17 cellular contexts compared by ENCODE assay signal in the genomic region with DNA sequence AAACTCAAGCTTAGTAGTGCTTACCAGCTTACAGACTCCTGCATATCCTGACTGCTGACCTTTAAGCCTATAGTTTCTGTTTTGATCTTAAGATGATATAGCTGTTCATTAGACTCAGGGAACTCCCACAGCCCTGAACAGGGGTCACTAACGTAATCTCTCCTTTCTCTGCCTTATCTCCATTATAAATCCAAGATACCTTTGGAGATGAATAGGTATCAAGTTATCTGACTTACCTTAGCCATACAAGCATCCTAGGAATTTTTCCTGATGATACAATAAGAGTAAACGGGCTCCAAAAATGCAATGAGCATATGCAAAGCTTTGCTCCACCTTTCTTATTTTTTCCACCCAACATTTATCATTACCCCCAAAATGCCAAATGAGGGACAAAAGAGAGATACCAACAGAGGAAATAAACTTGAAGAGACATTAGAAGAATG.
A peak's percentile ranks its signal among the peaks of the same experiment; 100 is the strongest.
DNase-seq lines count a peak whose midpoint lies in the region; ATAC-seq, FAIRE-seq and TF ChIP-seq lines count a peak whose summit lies in the region.
"Had no signal": no experiment of that assay in that cellular context is flagged by ENCODE, and none has a peak within 500 bp of the region (broad histone marks: within the 10 kb centered on the region; RNA-seq: fewer than 3 reads in every experiment).

No MANE protein-coding gene starts in this region.

- no peaks in the 10 kb centered on the region for H3K36me3 ChIP-seq in RWPE2 (ENCODE audit: low read depth)
- no peaks in the 10 kb centered on the region for H3K36me3 ChIP-seq in small intestine (ENCODE audit: control insufficient read depth in 2 of 2, insufficient read depth in 2 of 2, low read length in 2 of 2)

- DNase-seq in activated CD4-positive, CD25-positive, alpha-beta regulatory T cell treated with anti-CD3 and anti-CD28 coated beads, Interleukin-2, amount 50 U/mL, for 72 hours: no peak
- DNase-seq in RWPE2 (ENCODE audit: low spot score) (no peak), small intestine (peak; percentile 72), NCI-H2107 treated with DMSO at 0.1 percent for 48 hours (lab: John Stamatoyannopoulos, UW; ENCODE audit: unreplicated experiment) (no peak), SKM-1 (lab: John Stamatoyannopoulos, UW; ENCODE audit: unreplicated experiment) (no peak), NCI-H69 (lab: John Stamatoyannopoulos, UW) (no peak)
- DNase-seq: activated CD4-positive, alpha-beta memory T cell treated with anti-CD3 and anti-CD28 coated beads, Interleukin-2, amount 10 ng/mL, durations not matched to agents 7 days and 5 days; DMS 273 treated with DMSO at 0.1 percent for 48 hours; foreskin melanocyte; NCI-H146; NCI-H2227 treated with DMSO at 0.1 percent for 48 hours; Right ventricle myocardium superior; stimulated activated CD8-positive, alpha-beta memory T cell treated with anti-CD3 and anti-CD28 coated beads, Interleukin-4, amount 100 ng/mL, for 48 hours; testis had no signal

- H3K9me3 ChIP-seq in RWPE2 (ENCODE audit: severe bottlenecking) (no peaks in the 10 kb centered on the region), small intestine (ENCODE audit: control insufficient read depth, low read depth) (no peaks in the 10 kb centered on the region)
- H3K9me3 ChIP-seq: testis had no signal

- peak; percentile 70 to 80 for ATAC-seq in activated CD4-positive, CD25-positive, alpha-beta regulatory T cell treated with anti-CD3 and anti-CD28 coated beads, Interleukin-2, amount 50 U/mL, for 24 hours
- ATAC-seq in GM21786 (IDR thresholded peaks at IDR 0.05; ENCODE audit: unreplicated experiment) (peak; percentile 56), RWPE2 (ENCODE audit: low read depth) (0 out of 3 replicates have a peak, but pooled peaks have one; percentile 20)

- no peak for TF ChIP-seq CTCF in RWPE2 (IDR thresholded peaks at IDR 0.05; ENCODE audit: poor library complexity, severe bottlenecking)

- H3K27me3 ChIP-seq in RWPE2 (ENCODE audit: insufficient read depth, poor library complexity, severe bottlenecking) (no peaks in the 10 kb centered on the region), small intestine (ENCODE audit: control insufficient read depth in 2 of 2, insufficient read depth in 2 of 2, low read length in 2 of 2) (no peaks in the 10 kb centered on the region)
- H3K27me3 ChIP-seq: testis had no signal

- no peak for FAIRE-seq in small intestine (lab: Jason Lieb, UNC)

- H3K27ac ChIP-seq in RWPE2 (ENCODE audit: poor library complexity, severe bottlenecking): peak overlapping the region; percentile 97
- no peak overlapping the region for H3K27ac ChIP-seq in small intestine (ENCODE audit: low read depth in 1 of 2, low read length in 1 of 2)
- H3K27ac ChIP-seq: 22Rv1, testis had no signal

- H3K4me1 ChIP-seq in RWPE2 (ENCODE audit: insufficient read depth, poor library complexity, severe bottlenecking): peaks cover 42% of the 10 kb centered on the region
- peaks cover 5 to 6% of the 10 kb centered on the region in 2 donors for H3K4me1 ChIP-seq in small intestine (ENCODE audit: control insufficient read depth in 2 of 2, insufficient read depth in 1 of 2, low read depth in 1 of 2, low read length in 1 of 2)
- H3K4me1 ChIP-seq: testis had no signal

- 14 to 48% (median 29%) methylated on average over 2 of the region's 2 CpGs for WGBS in small intestine, 3 donors

- H3K4me3 ChIP-seq in RWPE2 (ENCODE audit: severe bottlenecking): no peak overlapping the region
- no peak overlapping the region for H3K4me3 ChIP-seq in small intestine (ENCODE audit: low read depth in 1 of 2, low read length in 2 of 2)
- H3K4me3 ChIP-seq: testis had no signal

Comparison
In these comparisons a context has a peak if more than half of its experiments do, and no peak if none do; other contexts are left out.
1. ATAC-seq: peak in every context shown above with its lines; median percentile 75 in activated CD4-positive, CD25-positive, alpha-beta regulatory T cell treated with anti-CD3 and anti-CD28 coated beads, Interleukin-2, amount 50 U/mL, for 24 hours; 56 in GM21786; 20 in RWPE2.